In the genomic region with DNA sequence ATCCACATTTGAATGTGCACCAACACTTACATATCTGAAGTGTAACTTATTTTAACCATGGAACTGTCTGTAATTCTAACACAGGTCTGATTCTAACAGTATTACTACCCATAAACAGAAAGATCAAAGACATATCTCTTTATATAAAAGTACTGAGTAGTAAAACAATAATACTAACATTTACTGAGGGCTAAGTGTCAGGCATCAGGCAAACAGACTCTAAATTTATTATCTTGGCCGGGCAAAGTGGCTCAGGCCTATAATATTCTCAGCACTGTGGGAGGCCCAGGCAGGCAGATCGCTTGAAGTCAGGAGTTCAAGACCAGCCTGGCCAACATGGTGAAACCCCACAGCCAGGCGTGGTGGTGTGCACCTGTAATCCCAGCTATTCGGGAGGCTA, we compare ENCODE assay signal across 20 cellular contexts.
"Had no signal": no experiment of that assay in that cellular context is flagged by ENCODE, and none has a peak within 500 bp of the region (broad histone marks: within the 10 kb centered on the region; RNA-seq: fewer than 3 reads in every experiment).

No MANE protein-coding gene starts in this region.

- H3K9me3 ChIP-seq: gastrocnemius medialis, left ventricle myocardium inferior, lower lobe of right lung, right atrium auricular region, sigmoid colon, testis, tibial nerve, upper lobe of right lung, vagina had no signal

- H3K27ac Mint-ChIP-seq: endodermal cell; mesothelial cell of epicardium; stimulated activated naive B cell treated with anti-CD40 and anti-IgM and Interleukin-4, amounts not matched to agents 10 μg/mL and 1 μg/mL and 100 μg/mL, for 72 hours; stimulated activated naive CD8-positive, alpha-beta T cell treated with anti-CD3 and anti-CD28 coated beads, Interleukin-15, amount 100 ng/mL, for 72 hours had no signal

- ATAC-seq: gastrocnemius medialis; lower lobe of right lung; stimulated activated naive B cell treated with anti-CD40 and anti-IgM and Interleukin-4, amounts not matched to agents 10 μg/mL and 1 μg/mL and 100 μg/mL, for 72 hours; upper lobe of right lung had no signal

- DNase-seq: effector CD4-positive, alpha-beta T cell; endodermal cell; gastrocnemius medialis; left ventricle myocardium inferior; lower lobe of right lung; sigmoid colon; stimulated activated CD4-positive, alpha-beta T cell treated with anti-CD3 and anti-CD28 coated beads, Interleukin-2, amount 100 ng/mL, for 24 hours; stimulated activated CD4-positive, alpha-beta T cell treated with anti-CD3 and anti-CD28 coated beads, Interleukin-4, amount 100 ng/mL, for 4 hours; stimulated activated naive B cell treated with anti-CD40 and anti-IgM and Interleukin-4, amounts not matched to agents 10 μg/mL and 1 μg/mL and 100 μg/mL, for 72 hours; stimulated activated naive CD8-positive, alpha-beta T cell treated with anti-CD3 and anti-CD28 coated beads, Interleukin-15, amount 100 ng/mL, for 72 hours; testis; upper lobe of right lung had no signal

- H3K27me3 Mint-ChIP-seq: memory B cell; stimulated activated naive B cell treated with anti-CD40 and anti-IgM and Interleukin-4, amounts not matched to agents 10 μg/mL and 1 μg/mL and 100 μg/mL, for 72 hours; stimulated activated naive CD8-positive, alpha-beta T cell treated with anti-CD3 and anti-CD28 coated beads, Interleukin-15, amount 100 ng/mL, for 72 hours had no signal

- H3K4me1 Mint-ChIP-seq: mesothelial cell of epicardium had no signal

- H3K27me3 ChIP-seq: gastrocnemius medialis, right atrium auricular region, sigmoid colon, testis, tibial nerve, upper lobe of right lung, vagina had no signal

- H3K9me3 Mint-ChIP-seq: endodermal cell; memory B cell; mesothelial cell of epicardium; neural crest cell; stimulated activated naive B cell treated with anti-CD40 and anti-IgM and Interleukin-4, amounts not matched to agents 10 μg/mL and 1 μg/mL and 100 μg/mL, for 72 hours; stimulated activated naive CD8-positive, alpha-beta T cell treated with anti-CD3 and anti-CD28 coated beads, Interleukin-15, amount 100 ng/mL, for 72 hours had no signal

- H3K27ac ChIP-seq: coronary artery, lower lobe of right lung, right atrium auricular region, sigmoid colon, skin epidermis, testis, tibial nerve, upper lobe of right lung, vagina had no signal

- H3K4me1 ChIP-seq: lower lobe of right lung, testis, tibial nerve, upper lobe of right lung, vagina had no signal

- H3K4me3 ChIP-seq: coronary artery, gastrocnemius medialis, left ventricle myocardium inferior, lower lobe of right lung, right atrium auricular region, sigmoid colon, skin epidermis, testis, tibial nerve, upper lobe of right lung, vagina had no signal

- H3K4me3 Mint-ChIP-seq: endodermal cell; memory B cell; mesothelial cell of epicardium; neural crest cell; stimulated activated naive B cell treated with anti-CD40 and anti-IgM and Interleukin-4, amounts not matched to agents 10 μg/mL and 1 μg/mL and 100 μg/mL, for 72 hours; stimulated activated naive CD8-positive, alpha-beta T cell treated with anti-CD3 and anti-CD28 coated beads, Interleukin-15, amount 100 ng/mL, for 72 hours had no signal
